In genomic region chr12:112148031-112148513, GRCh38 we compare ENCODE assay signal across 11 cellular contexts. TPM values are rescaled to one million over a fixed set of nuclear protein-coding genes. Genes with fewer than 3 reads are reported as not detected.
DNase-seq lines count a peak whose midpoint lies in the region; ATAC-seq, FAIRE-seq and TF ChIP-seq lines count a peak whose summit lies in the region.
"Had no signal": no experiment of that assay in that cellular context is flagged by ENCODE, and none has a peak within 500 bp of the region (broad histone marks: within the 10 kb centered on the region; RNA-seq: fewer than 3 reads in every experiment).

No MANE protein-coding gene starts in this region.

- POLR2A ChIA-PET in Caco-2 (lab: Charles Lee) (no interaction called here), K562 (lab: Yijun Ruan, JAX) (no interaction called here)

- H3K9me1 ChIP-seq in K562 (ENCODE audit: control insufficient read depth, insufficient read depth, low read length) = peaks cover 2% of the 10 kb centered on the region

- H3K36me3 ChIP-seq in Caco-2 (ENCODE audit: control insufficient read depth, insufficient read depth, low read length) (peaks cover 6% of the 10 kb centered on the region), K562 (ENCODE audit: control insufficient read depth, insufficient read depth, low read length) (peaks cover 90% of the 10 kb centered on the region)

- CTCF ChIA-PET in Caco-2 (lab: Charles Lee) = no interaction called here
- CTCF ChIA-PET in K562 (lab: Yijun Ruan, JAX; ENCODE audit: low intra/inter-chr PET ratio) = no interaction called here

- 85% methylated on average over 3 of the region's 3 CpGs for WGBS in K562 (ENCODE audit: insufficient coverage, low coverage, missing lambda C conversion rate)

- TF ChIP-seq EP300 in K562 (IDR thresholded peaks at IDR 0.05; ENCODE audit: low read length) = no peak

- no peak; the same call in 2 of the 3 replicates for ATAC-seq in K562
- ATAC-seq in left lobe of liver = no peak
- ATAC-seq in HG03135 (IDR thresholded peaks at IDR 0.05; ENCODE audit: unreplicated experiment) = no peak
- no peak for ATAC-seq in HG02973 (IDR thresholded peaks at IDR 0.05; ENCODE audit: unreplicated experiment)

- peak; percentile 60 for FAIRE-seq in K562 (lab: Jason Lieb, UNC)

- no peak overlapping the region for H3K9ac ChIP-seq in K562 (ENCODE audit: insufficient read depth in 1 of 2, low read depth in 2 of 2, low read length in 2 of 2)
- H3K9ac ChIP-seq: parathyroid adenoma had no signal

- in situ Hi-C loops in K562 (cut with MboI) = no loop called here

- BruUV-seq in Caco-2 (replicated peaks; lab: Mats Ljungman, UMichigan) (no TSS peak), K562 (replicated peaks; lab: Mats Ljungman, UMichigan) (no TSS peak)

- no peak overlapping the region for H3K27ac ChIP-seq in K562 (ENCODE audit: extremely low read depth, low read depth, low read length)
- H3K27ac ChIP-seq: parathyroid adenoma had no signal

- H4K20me1 ChIP-seq in K562 (replicated peaks; ENCODE audit: control insufficient read depth, insufficient read depth, low read length) = no peaks in the 10 kb centered on the region

- no peak overlapping the region for H3K4me3 Mint-ChIP-seq in Caco-2 (ENCODE audit: unreplicated experiment)
- H3K4me3 Mint-ChIP-seq: dendritic cell treated with granulocyte-macrophage colony-stimulating factor and Interleukin-4, amounts not matched to agents 40 ng/mL and 50 ng/mL, for 4 days had no signal

- peaks cover 76% of the 10 kb centered on the region for H3K36me3 Mint-ChIP-seq in Caco-2 (ENCODE audit: insufficient read depth, unreplicated experiment)

- DNase-seq in Caco-2 = no peak
- peak; percentile 65 for DNase-seq in HK-2 (ENCODE audit: unreplicated experiment)
- peak in 1 of 4 experiments; percentile 17 for DNase-seq in K562 (ENCODE audit: extremely low read depth in 1 of 4, low spot score in 3 of 4)
- peak; percentile 24 for DNase-seq in left lobe of liver (ENCODE audit: low spot score)
- no peak for DNase-seq in NCI-H1436 treated with DMSO at 0.1 percent for 48 hours (lab: John Stamatoyannopoulos, UW)
- DNase-seq in activated gamma-delta T cell (lab: John Stamatoyannopoulos, UW) = no peak
- DNase-seq: DMS79 treated with DMSO at 0.1 percent for 48 hours had no signal

- peak overlapping the region; percentile 91 for H3K27ac Mint-ChIP-seq in Caco-2 (ENCODE audit: unreplicated experiment)
- H3K27ac Mint-ChIP-seq: dendritic cell treated with granulocyte-macrophage colony-stimulating factor and Interleukin-4, amounts not matched to agents 40 ng/mL and 50 ng/mL, for 4 days had no signal

- no peaks in the 10 kb centered on the region for H3K79me2 ChIP-seq in K562 (ENCODE audit: control insufficient read depth, insufficient read depth, low read length)

- H3K4me1 ChIP-seq in Caco-2 (peaks cover 23% of the 10 kb centered on the region), K562 (replicated peaks in 1 of 2; ENCODE audit: control insufficient read depth in 2 of 2, insufficient read depth in 2 of 2, low read length in 2 of 2) (no peaks in the 10 kb centered on the region; a peak in 1 of 5 replicates)
- H3K4me1 ChIP-seq: parathyroid adenoma had no signal

- H3K27me3 Mint-ChIP-seq in Caco-2 (ENCODE audit: insufficient read depth, unreplicated experiment) = no peaks in the 10 kb centered on the region
- H3K27me3 Mint-ChIP-seq: dendritic cell treated with granulocyte-macrophage colony-stimulating factor and Interleukin-4, amounts not matched to agents 40 ng/mL and 50 ng/mL, for 4 days had no signal

- H3K4me1 Mint-ChIP-seq in Caco-2 (ENCODE audit: low read depth, unreplicated experiment) = peaks cover 20% of the 10 kb centered on the region

- intact Hi-C loops in Caco-2 (cut with micrococcal nuclease; ENCODE audit: unreplicated experiment) = no loop called here
- intact Hi-C loops in K562 (cut with micrococcal nuclease) = no loop called here

- TF ChIP-seq POLR2A in K562 (conservative IDR thresholded peaks at IDR 0.05) = no peak

- no peak overlapping the region for H3K4me2 ChIP-seq in K562 (ENCODE audit: insufficient read depth, low read length)

- no peaks in the 10 kb centered on the region for H3K9me3 Mint-ChIP-seq in Caco-2 (ENCODE audit: unreplicated experiment)
- H3K9me3 Mint-ChIP-seq: dendritic cell treated with granulocyte-macrophage colony-stimulating factor and Interleukin-4, amounts not matched to agents 40 ng/mL and 50 ng/mL, for 4 days had no signal

- no peaks in the 10 kb centered on the region for H3K27me3 ChIP-seq in Caco-2 (replicated peaks; ENCODE audit: control insufficient read depth, insufficient read depth, low read length)
- no peaks in the 10 kb centered on the region for H3K27me3 ChIP-seq in K562 (ENCODE audit: control insufficient read depth in 2 of 2, insufficient read depth in 2 of 2, low read length in 2 of 2)

- TF ChIP-seq RAD21 in K562 (CRISPR knock-in tag; conservative IDR thresholded peaks at IDR 0.05 in 1 of 2, IDR thresholded peaks at IDR 0.05 in 1 of 2) = no peak

- H3K9me3 ChIP-seq in Caco-2 (no peaks in the 10 kb centered on the region), K562 (replicated peaks; ENCODE audit: control insufficient read depth, insufficient read depth, low read depth, low read length) (no peaks in the 10 kb centered on the region)

- H2AFZ ChIP-seq in K562 (ENCODE audit: low read depth, low read length) = no peak overlapping the region
- H2AFZ ChIP-seq: parathyroid adenoma had no signal

- H3K4me3 ChIP-seq in Caco-2 (ENCODE audit: low read depth, low read length) (no peak overlapping the region), K562 (no peak overlapping the region)

- TF ChIP-seq CTCF in Caco-2 (IDR thresholded peaks at IDR 0.05; ENCODE audit: insufficient read depth in 1 of 2, low read depth in 1 of 2, low read length in 1 of 2, severe bottlenecking in 1 of 2, unreplicated experiment in 1 of 2) = no peak
- TF ChIP-seq CTCF in K562 (IDR thresholded peaks at IDR 0.05 in 2 of 3, conservative IDR thresholded peaks at IDR 0.05 in 1 of 3; ENCODE audit: insufficient read depth in 2 of 3, low read depth in 1 of 3, low read length in 3 of 3) = no peak

TF ChIP-seq in K562, 482 proteins besides CTCF, POLR2A, EP300 and RAD21 (continues in another document):
- TF ChIP-seq ZNF398 (CRISPR knock-in tag; IDR thresholded peaks at IDR 0.05) (no peak), ZKSCAN8 (CRISPR knock-in tag; IDR thresholded peaks at IDR 0.05) (no peak), NFIX (CRISPR knock-in tag; IDR thresholded peaks at IDR 0.05; ENCODE audit: low read depth) (peak; percentile 35; the same call in 1 of the 2 replicates)

RNA-seq across cellular contexts. Expression of gene TRAFD1, which starts 22.7 kb away (rescaled TPM):
- total RNA-seq in Caco-2 (2022) (25.5 and 26.5 TPM in 2 replicates), K562 (2014; rRNA removed) (41.6 and 51.5 TPM in 2 replicates), K562 (2014; rRNA removed; fragmentation: Illumina TruSeq; extraction: Trizol) (41.3 and 44.6 TPM in 2 replicates), K562 (2015; rRNA removed; fragmentation: Illumina TruSeq; extraction: Trizol) (37.9 and 41.6 TPM in 2 replicates), K562 (2021) (46.7 and 49.2 TPM in 2 replicates), left lobe of liver (9.8 TPM)
- total RNA-seq in K562 (2011; cell fraction: chromatin; rRNA removed; ENCODE audit: low replicate concordance) = 60.7 and 77.3 TPM in 2 replicates
- 30.9 and 38.0 TPM in 2 replicates for total RNA-seq in K562 (2011; cell fraction: nucleolus; rRNA removed)
- total RNA-seq in K562 (2011; cell fraction: nucleoplasm; rRNA removed) = 35.8 and 42.1 TPM in 2 replicates
- polyA plus RNA-seq in K562 (2011; rRNA removed) (54.5 and 56.1 TPM in 2 replicates), K562 (2014; fragmentation: Illumina TruSeq; extraction: Trizol) (50.7 and 65.6 TPM in 2 replicates), K562 (2014; fragmentation: Nextera tagmentation; extraction: Ambion mirVana) (10 to 100 TPM; 54.5 to 85.5 TPM), K562 (2014; rRNA removed) (54.5 and 56.6 TPM in 2 replicates)
- polyA plus RNA-seq in K562 (2011; cell fraction: cytosol; rRNA removed) = 38.9 and 51.8 TPM in 2 replicates
- polyA plus RNA-seq in K562 (2011; cell fraction: nucleus; rRNA removed) = 43.8 and 56.4 TPM in 2 replicates
- 45.5 and 53.6 TPM in 2 replicates for polyA plus RNA-seq in K562 (2012)
- polyA minus RNA-seq in K562 (2011; rRNA and poly(A)+ RNA removed) = 65.6 and 70.5 TPM in 2 replicates
- polyA minus RNA-seq in K562 (2011; cell fraction: cytosol; rRNA and poly(A)+ RNA removed) = 17.4 and 20.6 TPM in 2 replicates
- polyA minus RNA-seq in K562 (2011; cell fraction: nucleus; rRNA and poly(A)+ RNA removed) = 19.5 and 33.5 TPM in 2 replicates

RNA-seq across cellular contexts. Expression of gene NAA25, which starts 39.5 kb away (rescaled TPM):
- 41.0 and 42.3 TPM in 2 replicates for total RNA-seq in Caco-2 (2022)
- total RNA-seq in K562 (2011; cell fraction: chromatin; rRNA removed; ENCODE audit: low replicate concordance) = 167 and 302 TPM in 2 replicates
- 45.2 and 50.9 TPM in 2 replicates for total RNA-seq in K562 (2011; cell fraction: nucleolus; rRNA removed)
- total RNA-seq in K562 (2011; cell fraction: nucleoplasm; rRNA removed) = 116 and 186 TPM in 2 replicates
- 31.6 and 33.9 TPM in 2 replicates for total RNA-seq in K562 (2014; rRNA removed)
- total RNA-seq in K562 (2014; rRNA removed; fragmentation: Illumina TruSeq; extraction: Trizol) = 48.9 and 54.7 TPM in 2 replicates
- total RNA-seq in K562 (2015; rRNA removed; fragmentation: Illumina TruSeq; extraction: Trizol) = 38.9 and 41.9 TPM in 2 replicates
- 59.6 and 61.2 TPM in 2 replicates for total RNA-seq in K562 (2021)
- 46.2 and 54.6 TPM in 2 replicates for polyA plus RNA-seq in K562 (2011; rRNA removed)
- polyA plus RNA-seq in K562 (2011; cell fraction: cytosol; rRNA removed) = 10.5 and 26.2 TPM in 2 replicates
- polyA plus RNA-seq in K562 (2011; cell fraction: nucleus; rRNA removed) = 44.3 and 58.7 TPM in 2 replicates
- 15.7 and 17.3 TPM in 2 replicates for polyA plus RNA-seq in K562 (2012)
- 35.5 and 49.4 TPM in 2 replicates for polyA plus RNA-seq in K562 (2014; fragmentation: Illumina TruSeq; extraction: Trizol)
- polyA plus RNA-seq in K562 (2014; fragmentation: Nextera tagmentation; extraction: Ambion mirVana) = 10 to 100 TPM; 40.6 to 53.4 TPM
- polyA plus RNA-seq in K562 (2014; rRNA removed) = 26.6 and 29.0 TPM in 2 replicates
- 150 and 152 TPM in 2 replicates for polyA minus RNA-seq in K562 (2011; rRNA and poly(A)+ RNA removed)
- polyA minus RNA-seq in K562 (2011; cell fraction: cytosol; rRNA and poly(A)+ RNA removed) = 40.7 and 41.9 TPM in 2 replicates
- 35.0 and 66.2 TPM in 2 replicates for polyA minus RNA-seq in K562 (2011; cell fraction: nucleus; rRNA and poly(A)+ RNA removed)
- total RNA-seq in left lobe of liver = 7.6 TPM

Comparison
In these comparisons a context has a peak if more than half of its experiments do, and no peak if none do; other contexts are left out.
1. DNase-seq: peak in HK-2 (single experiment) and left lobe of liver (single experiment); none in Caco-2 (0 of 2), NCI-H1436 treated with DMSO at 0.1 percent for 48 hours (single experiment) and activated gamma-delta T cell (single experiment).